In the genomic region with DNA sequence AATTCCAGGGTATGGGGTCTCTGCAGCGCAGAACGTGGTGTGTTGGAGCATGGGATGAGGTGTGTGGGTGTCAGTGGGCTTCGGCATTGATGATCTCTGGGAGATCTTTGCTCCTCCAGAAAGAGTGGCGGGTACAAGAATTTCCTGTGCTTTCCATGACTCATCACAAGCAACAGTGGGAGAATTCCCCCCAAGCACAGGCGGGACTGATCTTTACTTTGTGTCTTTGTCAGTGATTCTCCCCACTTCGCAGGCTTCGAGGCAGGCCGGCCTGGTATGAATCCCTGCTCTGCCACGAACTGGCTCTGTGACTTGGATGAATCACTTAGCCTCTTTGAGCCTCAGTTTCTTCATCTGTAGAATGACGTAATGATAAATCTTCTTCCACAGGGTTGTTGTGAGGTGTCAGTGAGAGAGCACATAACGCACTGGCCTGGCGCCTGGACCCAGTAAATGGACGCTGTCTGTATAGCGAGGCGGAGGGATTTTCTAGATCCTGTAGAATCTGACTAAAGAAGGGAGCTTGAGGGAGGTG, we compare ENCODE assay signal across 14 cellular contexts. TPM values are rescaled to one million over a fixed set of nuclear protein-coding genes. Genes with fewer than 3 reads are reported as not detected.
DNase-seq lines count a peak whose midpoint lies in the region; ATAC-seq, FAIRE-seq and TF ChIP-seq lines count a peak whose summit lies in the region.
"Had no signal": no experiment of that assay in that cellular context is flagged by ENCODE, and none has a peak within 500 bp of the region (broad histone marks: within the 10 kb centered on the region; RNA-seq: fewer than 3 reads in every experiment).

No MANE protein-coding gene starts in this region.

- H3K4me1 ChIP-seq in K562 (replicated peaks in 1 of 2; ENCODE audit: control insufficient read depth in 2 of 2, insufficient read depth in 2 of 2, low read length in 2 of 2) = peaks cover 0 to 21% of the 10 kb centered on the region in 2 experiments; a peak in 2 of 5 replicates
- peaks cover 16% of the 10 kb centered on the region for H3K4me1 ChIP-seq in smooth muscle cell (ENCODE audit: low read depth)
- no peaks in the 10 kb centered on the region for H3K4me1 ChIP-seq in aorta (ENCODE audit: control insufficient read depth in 1 of 2, insufficient read depth in 2 of 2, low read length in 2 of 2)
- H3K4me1 ChIP-seq: Caco-2 had no signal

- no peak for TF ChIP-seq POLR2A in K562 (conservative IDR thresholded peaks at IDR 0.05)

- no peaks in the 10 kb centered on the region for H3K9me3 Mint-ChIP-seq in neural crest cell
- no peaks in the 10 kb centered on the region for H3K9me3 Mint-ChIP-seq in naive thymus-derived CD8-positive, alpha-beta T cell
- H3K9me3 Mint-ChIP-seq: CD8-positive, alpha-beta T cell had no signal

- no peak for TF ChIP-seq EP300 in K562 (IDR thresholded peaks at IDR 0.05; ENCODE audit: low read length)

- no peak overlapping the region for H3K4me2 ChIP-seq in K562 (ENCODE audit: insufficient read depth, low read length)
- peak overlapping the region; percentile 86 for H3K4me2 ChIP-seq in smooth muscle cell

- no peak overlapping the region; a peak in 1 of 4 replicates for H3K9ac ChIP-seq in K562 (ENCODE audit: insufficient read depth in 1 of 2, low read depth in 2 of 2, low read length in 2 of 2)
- no peak overlapping the region for H3K9ac ChIP-seq in smooth muscle cell (ENCODE audit: low read depth)
- H3K9ac ChIP-seq: GM23248 had no signal

- WGBS in K562 (ENCODE audit: insufficient coverage, low coverage, missing lambda C conversion rate) = 9% methylated on average over 15 of the region's 15 CpGs
- 26% methylated on average over 15 of the region's 15 CpGs for WGBS in smooth muscle cell (ENCODE audit: low lambda C conversion rate)
- 79% methylated on average over 15 of the region's 15 CpGs for WGBS in aorta, 2 donors

- peak overlapping the region; percentile 85 for H3K4me3 Mint-ChIP-seq in neural crest cell
- H3K4me3 Mint-ChIP-seq in naive thymus-derived CD8-positive, alpha-beta T cell = no peak overlapping the region
- H3K4me3 Mint-ChIP-seq: CD8-positive, alpha-beta T cell had no signal

- CTCF ChIA-PET in K562 (lab: Yijun Ruan, JAX; ENCODE audit: low intra/inter-chr PET ratio) = no interaction called here

- H3K36me3 Mint-ChIP-seq in neural crest cell (ENCODE audit: low read depth) = no peaks in the 10 kb centered on the region
- no peaks in the 10 kb centered on the region for H3K36me3 Mint-ChIP-seq in naive thymus-derived CD8-positive, alpha-beta T cell
- H3K36me3 Mint-ChIP-seq: CD14-positive monocyte; CD8-positive, alpha-beta T cell had no signal

- TF ChIP-seq CTCF in K562 (IDR thresholded peaks at IDR 0.05 in 2 of 3, conservative IDR thresholded peaks at IDR 0.05 in 1 of 3; ENCODE audit: insufficient read depth in 2 of 3, low read depth in 1 of 3, low read length in 3 of 3) (no peak), neural crest cell (conservative IDR thresholded peaks at IDR 0.05) (no peak), smooth muscle cell (IDR thresholded peaks at IDR 0.05; ENCODE audit: borderline replicate concordance, insufficient read depth, poor library complexity, severe bottlenecking) (no peak)

- no peaks in the 10 kb centered on the region for H3K9me1 ChIP-seq in K562 (ENCODE audit: control insufficient read depth, insufficient read depth, low read length)

- H4K20me1 ChIP-seq in K562 (replicated peaks; ENCODE audit: control insufficient read depth, insufficient read depth, low read length) = peaks cover 26% of the 10 kb centered on the region
- peaks cover 30% of the 10 kb centered on the region for H4K20me1 ChIP-seq in smooth muscle cell (ENCODE audit: low read depth)

- DNase-seq in ELR (ENCODE audit: low read depth) = peak; percentile 20
- no peak for DNase-seq in K562 (ENCODE audit: extremely low read depth in 1 of 4, low spot score in 3 of 4)
- no peak for DNase-seq in neural crest cell (ENCODE audit: low read depth, low spot score)
- no peak for DNase-seq in smooth muscle cell (lab: John Stamatoyannopoulos, UW; ENCODE audit: unreplicated experiment)
- DNase-seq in aorta = no peak
- DNase-seq in cortex of kidney (lab: John Stamatoyannopoulos, UW) = no peak
- no peak for DNase-seq in naive thymus-derived CD8-positive, alpha-beta T cell
- DNase-seq: Caco-2; CD8-positive, alpha-beta T cell; GM23248 had no signal

- no peaks in the 10 kb centered on the region for H3K36me3 ChIP-seq in K562 (ENCODE audit: control insufficient read depth, insufficient read depth, low read length)
- no peaks in the 10 kb centered on the region for H3K36me3 ChIP-seq in smooth muscle cell (ENCODE audit: low read depth)
- H3K36me3 ChIP-seq in aorta (ENCODE audit: control insufficient read depth in 1 of 2, insufficient read depth in 2 of 2, low read length in 1 of 2) = no peaks in the 10 kb centered on the region

- H3K9me3 ChIP-seq in K562 (replicated peaks; ENCODE audit: control insufficient read depth, insufficient read depth, low read depth, low read length) (no peaks in the 10 kb centered on the region), smooth muscle cell (replicated peaks; ENCODE audit: low read depth) (no peaks in the 10 kb centered on the region), aorta (ENCODE audit: control insufficient read depth, low read length) (no peaks in the 10 kb centered on the region)
- H3K9me3 ChIP-seq: Caco-2 had no signal

- H3K27ac ChIP-seq in K562 (ENCODE audit: extremely low read depth, low read depth, low read length) (no peak overlapping the region), smooth muscle cell (ENCODE audit: low read depth) (no peak overlapping the region), aorta (ENCODE audit: low read depth in 1 of 2, low read length in 2 of 2) (no peak overlapping the region)
- H3K27ac ChIP-seq: GM23248 had no signal

- no peak overlapping the region for H3K4me3 ChIP-seq in K562
- H3K4me3 ChIP-seq in smooth muscle cell = no peak overlapping the region
- H3K4me3 ChIP-seq in aorta (ENCODE audit: low read length in 2 of 2) = no peak overlapping the region
- H3K4me3 ChIP-seq: GM23248 had no signal

- in situ Hi-C loops in K562 (cut with MboI) = no loop called here

- ATAC-seq in K562 (no peak), aorta (ENCODE audit: low FRiP score) (no peak)
- ATAC-seq in naive thymus-derived CD8-positive, alpha-beta T cell = no peak
- ATAC-seq: CD8-positive, alpha-beta T cell had no signal

- no TSS peak for BruUV-seq in K562 (replicated peaks; lab: Mats Ljungman, UMichigan)

- H3K27me3 ChIP-seq in K562 (ENCODE audit: control insufficient read depth in 2 of 2, insufficient read depth in 2 of 2, low read length in 2 of 2) (peaks cover 61 to 85% of the 10 kb centered on the region in 2 experiments), smooth muscle cell (ENCODE audit: low read depth) (peaks cover 22% of the 10 kb centered on the region), aorta (ENCODE audit: control insufficient read depth in 1 of 2, insufficient read depth in 2 of 2, low read length in 1 of 2) (no peaks in the 10 kb centered on the region)

- H2AFZ ChIP-seq in K562 (ENCODE audit: low read depth, low read length) (no peak overlapping the region), smooth muscle cell (ENCODE audit: low read depth) (no peak overlapping the region)
- H2AFZ ChIP-seq: GM23248 had no signal

- H3K4me1 Mint-ChIP-seq in neural crest cell = peaks cover 42% of the 10 kb centered on the region
- peaks cover 1 to 9% (median 5%) of the 10 kb centered on the region in 4 donors for H3K4me1 Mint-ChIP-seq in naive thymus-derived CD8-positive, alpha-beta T cell

- peaks cover 64% of the 10 kb centered on the region for H3K27me3 Mint-ChIP-seq in neural crest cell (ENCODE audit: low read depth)
- peaks cover 33 to 79% (median 54%) of the 10 kb centered on the region in 5 donors for H3K27me3 Mint-ChIP-seq in naive thymus-derived CD8-positive, alpha-beta T cell

- POLR2A ChIA-PET in K562 (lab: Yijun Ruan, JAX) = interaction anchor here (1.6 to 1.7 kb wide), 2 partner anchors 22 to 165 kb away, joined by 4 to 11 read pairs; partner anchors contain the start of gene RNU11
- POLR2A ChIA-PET in naive thymus-derived CD8-positive, alpha-beta T cell (lab: Charles Lee) = no interaction called here

- H3F3A ChIP-seq in smooth muscle cell (ENCODE audit: low read depth) = peaks cover 17% of the 10 kb centered on the region

- no peak for TF ChIP-seq RAD21 in K562 (CRISPR knock-in tag; conservative IDR thresholded peaks at IDR 0.05 in 1 of 2, IDR thresholded peaks at IDR 0.05 in 1 of 2)

- intact Hi-C loops in K562 (cut with micrococcal nuclease) (no loop called here), aorta (cut with DNase I) (no loop called here)

- FAIRE-seq in K562 (lab: Jason Lieb, UNC) = peak; percentile 40
- FAIRE-seq: A204.1 had no signal

- H3K79me2 ChIP-seq in K562 (ENCODE audit: control insufficient read depth, insufficient read depth, low read length) = no peaks in the 10 kb centered on the region
- H3K79me2 ChIP-seq in smooth muscle cell (ENCODE audit: low read depth) = peaks cover 3% of the 10 kb centered on the region

- no peak overlapping the region for H3K27ac Mint-ChIP-seq in neural crest cell (ENCODE audit: unreplicated experiment)
- no peak overlapping the region for H3K27ac Mint-ChIP-seq in naive thymus-derived CD8-positive, alpha-beta T cell
- H3K27ac Mint-ChIP-seq: CD14-positive monocyte; CD8-positive, alpha-beta T cell had no signal

RNA-seq across cellular contexts. Expression of gene OPRD1, which starts 2.0 kb away (rescaled TPM):
- total RNA-seq in K562 (2011; cell fraction: chromatin; rRNA removed; ENCODE audit: low replicate concordance) = 0.07 TPM in 1 of 2 replicates, not detected in the other
- 0.13 and 0.17 TPM in 2 replicates for total RNA-seq in K562 (2011; cell fraction: nucleolus; rRNA removed)
- total RNA-seq in K562 (2011; cell fraction: nucleoplasm; rRNA removed) = 0.07 TPM in 1 of 2 replicates, not detected in the other
- total RNA-seq in K562 (2014; rRNA removed) = not detected in 2 replicates
- under 0.01 TPM in 1 of 2 replicates, not detected in the other for total RNA-seq in K562 (2014; rRNA removed; fragmentation: Illumina TruSeq; extraction: Trizol)
- not detected in 2 replicates for total RNA-seq in K562 (2015; rRNA removed; fragmentation: Illumina TruSeq; extraction: Trizol)
- 0.02 TPM in 1 of 2 replicates, not detected in the other for total RNA-seq in K562 (2021)
- polyA plus RNA-seq in K562 (2011; rRNA removed) = not detected in 2 replicates
- polyA plus RNA-seq in K562 (2011; cell fraction: cytosol; rRNA removed) = under 0.01 TPM in 1 of 2 replicates, not detected in the other
- polyA plus RNA-seq in K562 (2011; cell fraction: nucleus; rRNA removed) = 0.01 TPM in 2 replicates
- 0.04 and 0.07 TPM in 2 replicates for polyA plus RNA-seq in K562 (2012)
- polyA plus RNA-seq in K562 (2014; fragmentation: Illumina TruSeq; extraction: Trizol) = not detected in 2 replicates
- polyA plus RNA-seq in K562 (2014; fragmentation: Nextera tagmentation; extraction: Ambion mirVana) = under 1 TPM; under 0.01 to 0.03 TPM
- not detected in 2 replicates for polyA plus RNA-seq in K562 (2014; rRNA removed)
- 0.04 TPM in 1 of 2 replicates, not detected in the other for polyA minus RNA-seq in K562 (2011; rRNA and poly(A)+ RNA removed)
- polyA minus RNA-seq in K562 (2011; cell fraction: cytosol; rRNA and poly(A)+ RNA removed) = not detected in 2 replicates
- not detected in 2 replicates for polyA minus RNA-seq in K562 (2011; cell fraction: nucleus; rRNA and poly(A)+ RNA removed)
- total RNA-seq in neural crest cell = 2.8 and 3.9 TPM in 2 replicates
- total RNA-seq in smooth muscle cell = 0.90 and 0.94 TPM in 2 replicates
- polyA plus RNA-seq in smooth muscle cell = 0.48 and 1.5 TPM in 2 replicates
- total RNA-seq in aorta = not detected
- polyA plus RNA-seq in aorta = not detected
- total RNA-seq in naive thymus-derived CD8-positive, alpha-beta T cell = not detected
- under 1 TPM in 1 of 3 donors, not detected in 2; 0.02 TPM for polyA plus RNA-seq in naive thymus-derived CD8-positive, alpha-beta T cell
- total RNA-seq: CD8-positive, alpha-beta T cell; GM23248 had no signal
- polyA plus RNA-seq: AG04450, BJ, CD14-positive monocyte, GM23248 had no signal
